11 cellular contexts compared by ENCODE assay signal in genomic region chrX:79524642-79525041, GRCh38.
DNase-seq lines count a peak whose midpoint lies in the region; ATAC-seq, FAIRE-seq and TF ChIP-seq lines count a peak whose summit lies in the region.
"Had no signal": no experiment of that assay in that cellular context is flagged by ENCODE, and none has a peak within 500 bp of the region (broad histone marks: within the 10 kb centered on the region; RNA-seq: fewer than 3 reads in every experiment).

No MANE protein-coding gene starts in this region.

- no peak for TF ChIP-seq EP300 in stomach (IDR thresholded peaks at IDR 0.05)

- WGBS in small intestine, 3 donors = 35 to 47% (median 37%) methylated on average over 2 of the region's 2 CpGs
- 26 to 33% (median 29%) methylated on average over 2 of the region's 2 CpGs; no CpG with 5 or more reads in 1 of the 5 donors for WGBS in stomach, 5 donors

- peak; percentile 26 for DNase-seq in SIG-M5 treated with dmso at 0.1 percent for 504 hours (lab: John Stamatoyannopoulos, UW; ENCODE audit: unreplicated experiment)
- DNase-seq in SIG-M5 (lab: John Stamatoyannopoulos, UW) = no peak
- DNase-seq in astrocyte of the spinal cord (ENCODE audit: low read depth, low spot score) = no peak
- DNase-seq in small intestine = peak; percentile 9
- DNase-seq in Right ventricle myocardium inferior (ENCODE audit: missing footprints) = no peak
- no peak for DNase-seq in stomach
- no peak for DNase-seq in substantia nigra (lab: John Stamatoyannopoulos, UW)
- DNase-seq: activated CD4-positive, alpha-beta T cell treated with anti-CD3 and anti-CD28 coated beads for 36 hours; lower lobe of right lung had no signal

- peak; percentile 53 for ATAC-seq in HG03025 (IDR thresholded peaks at IDR 0.05; ENCODE audit: low FRiP score, unreplicated experiment)
- no peak for ATAC-seq in Right ventricle myocardium inferior
- ATAC-seq: activated CD4-positive, alpha-beta T cell treated with anti-CD3 and anti-CD28 coated beads for 36 hours; lower lobe of right lung had no signal

- no peaks in the 10 kb centered on the region for H3K9me3 ChIP-seq in small intestine (ENCODE audit: control insufficient read depth, low read depth)
- H3K9me3 ChIP-seq in stomach = peaks cover 0 to 14% (median 5%) of the 10 kb centered on the region in 4 donors
- H3K9me3 ChIP-seq: lower lobe of right lung had no signal

- intact Hi-C loops in Right ventricle myocardium inferior (cut with DNase I) = no loop called here
- intact Hi-C loops in stomach (cut with DNase I; ENCODE audit: low total_unique reads) = no loop called here

- H3K27me3 ChIP-seq in small intestine (ENCODE audit: control insufficient read depth in 2 of 2, insufficient read depth in 2 of 2, low read length in 2 of 2) (no peaks in the 10 kb centered on the region), stomach (no peaks in the 10 kb centered on the region)
- H3K27me3 ChIP-seq: esophagus muscularis mucosa had no signal

- H3K4me1 ChIP-seq in small intestine (ENCODE audit: control insufficient read depth in 2 of 2, insufficient read depth in 1 of 2, low read depth in 1 of 2, low read length in 1 of 2) (no peaks in the 10 kb centered on the region), stomach (no peaks in the 10 kb centered on the region)
- H3K4me1 ChIP-seq: esophagus muscularis mucosa, lower lobe of right lung had no signal

- in situ Hi-C loops in astrocyte of the spinal cord (cut with HindIII; ENCODE audit: low sequenced_read_pairs) = no loop called here

- no peak for TF ChIP-seq POLR2A in stomach (IDR thresholded peaks at IDR 0.05)

- TF ChIP-seq CTCF in astrocyte of the spinal cord (IDR thresholded peaks at IDR 0.05; ENCODE audit: low read depth, low read length) = peak; percentile 16
- TF ChIP-seq CTCF in stomach (IDR thresholded peaks at IDR 0.05) = no peak

- no peaks in the 10 kb centered on the region for H3K36me3 ChIP-seq in small intestine (ENCODE audit: control insufficient read depth in 2 of 2, insufficient read depth in 2 of 2, low read length in 2 of 2)
- H3K36me3 ChIP-seq in stomach = no peaks in the 10 kb centered on the region
- H3K36me3 ChIP-seq: esophagus muscularis mucosa, lower lobe of right lung had no signal

- no peak overlapping the region for H3K4me3 ChIP-seq in astrocyte of the spinal cord (ENCODE audit: low read depth, low read length)
- no peak overlapping the region for H3K4me3 ChIP-seq in small intestine (ENCODE audit: low read depth in 1 of 2, low read length in 2 of 2)
- H3K4me3 ChIP-seq in stomach = no peak overlapping the region
- H3K4me3 ChIP-seq: esophagus muscularis mucosa, lower lobe of right lung had no signal

- no peak for FAIRE-seq in small intestine (lab: Jason Lieb, UNC)

- H3K27ac ChIP-seq in small intestine (ENCODE audit: low read depth in 1 of 2, low read length in 1 of 2) (no peak overlapping the region), stomach (no peak overlapping the region), substantia nigra (ENCODE audit: low read depth, low read length, poor library complexity, severe bottlenecking) (no peak overlapping the region)
- H3K27ac ChIP-seq: esophagus muscularis mucosa, lower lobe of right lung had no signal

Comparison
In these comparisons a context has a peak if more than half of its experiments do, and no peak if none do; other contexts are left out.
1. DNase-seq: peak in SIG-M5 treated with dmso at 0.1 percent for 504 hours (single experiment) and small intestine (single experiment); none in SIG-M5 (single experiment), astrocyte of the spinal cord (single experiment), Right ventricle myocardium inferior (single experiment), stomach (single experiment) and substantia nigra (0 of 49).